16 cellular contexts compared by ENCODE assay signal in genomic region chr15:44028349-44028748, GRCh38.
DNase-seq lines count a peak whose midpoint lies in the region; ATAC-seq and TF ChIP-seq lines count a peak whose summit lies in the region.
"Had no signal": no experiment of that assay in that cellular context is flagged by ENCODE, and none has a peak within 500 bp of the region (broad histone marks: within the 10 kb centered on the region; RNA-seq: fewer than 3 reads in every experiment).

No MANE protein-coding gene starts in this region.

- peaks cover 5% of the 10 kb centered on the region; the same call in 1 of the 2 replicates for H3K4me1 ChIP-seq in PC-9 (replicated peaks; ENCODE audit: insufficient read depth)

- no peaks in the 10 kb centered on the region for H3K79me2 ChIP-seq in PC-9 (ENCODE audit: low read depth)

- H3K4me1 Mint-ChIP-seq in nephron progenitor cell, result peaks cover 13% of the 10 kb centered on the region
- H3K4me1 Mint-ChIP-seq in natural killer cell treated with Interleukin-12 subunit alpha and Interleukin-12 subunit beta and Interleukin-15 and Interleukin-18, amount 100 ng/mL, for 72 hours (ENCODE audit: low read depth in 2 of 2), result no peaks in the 10 kb centered on the region
- H3K4me1 Mint-ChIP-seq: B cell, T-cell had no signal

- H2AFZ ChIP-seq in PC-9, result no peak overlapping the region

- peaks cover 5% of the 10 kb centered on the region for H3K27me3 Mint-ChIP-seq in nephron progenitor cell (ENCODE audit: low read depth, poor library complexity)
- peaks cover 18 to 57% of the 10 kb centered on the region in 2 donors for H3K27me3 Mint-ChIP-seq in natural killer cell treated with Interleukin-12 subunit alpha and Interleukin-12 subunit beta and Interleukin-15 and Interleukin-18, amount 100 ng/mL, for 72 hours

- in situ Hi-C loops in brain microvascular endothelial cell (cut with HindIII; ENCODE audit: low pct_ligation_motif_present, low sequenced_read_pairs), result no loop called here

- ATAC-seq in natural killer cell treated with Interleukin-12 subunit alpha and Interleukin-12 subunit beta and Interleukin-15 and Interleukin-18, amount 100 ng/mL, for 72 hours, result no peak
- ATAC-seq in GM18873 (IDR thresholded peaks at IDR 0.05; ENCODE audit: low FRiP score, unreplicated experiment), result no peak
- ATAC-seq: T-cell, upper lobe of right lung had no signal

- H3K27me3 ChIP-seq in brain microvascular endothelial cell (replicated peaks), result no peaks in the 10 kb centered on the region
- no peaks in the 10 kb centered on the region for H3K27me3 ChIP-seq in PC-9 (ENCODE audit: insufficient read depth, low read depth)
- H3K27me3 ChIP-seq: upper lobe of right lung had no signal

- peak overlapping the region; percentile 46 for H3K27ac Mint-ChIP-seq in nephron progenitor cell
- H3K27ac Mint-ChIP-seq in natural killer cell treated with Interleukin-12 subunit alpha and Interleukin-12 subunit beta and Interleukin-15 and Interleukin-18, amount 100 ng/mL, for 72 hours, result no peak overlapping the region
- H3K27ac Mint-ChIP-seq: B cell, T-cell had no signal

- H3K9me3 Mint-ChIP-seq in nephron progenitor cell, result peaks cover under 1% of the 10 kb centered on the region
- no peaks in the 10 kb centered on the region for H3K9me3 Mint-ChIP-seq in natural killer cell treated with Interleukin-12 subunit alpha and Interleukin-12 subunit beta and Interleukin-15 and Interleukin-18, amount 100 ng/mL, for 72 hours

- H3K36me3 ChIP-seq in brain microvascular endothelial cell (replicated peaks), result no peaks in the 10 kb centered on the region
- no peaks in the 10 kb centered on the region for H3K36me3 ChIP-seq in PC-9 (ENCODE audit: low read depth)
- H3K36me3 ChIP-seq: upper lobe of right lung had no signal

- H3K4me3 ChIP-seq in brain microvascular endothelial cell (ENCODE audit: low read depth, low read length) (no peak overlapping the region), PC-9 (no peak overlapping the region)
- H3K4me3 ChIP-seq: upper lobe of right lung had no signal

- CTCF ChIA-PET in PC-9 (lab: Charles Lee), result no interaction called here

- no peak for TF ChIP-seq CTCF in brain microvascular endothelial cell (IDR thresholded peaks at IDR 0.05; ENCODE audit: low read depth, low read length, missing control alignments)
- TF ChIP-seq CTCF in nephron progenitor cell (IDR thresholded peaks at IDR 0.05), result no peak
- no peak for TF ChIP-seq CTCF in PC-9 (conservative IDR thresholded peaks at IDR 0.05)

- no peak overlapping the region for H3K4me2 ChIP-seq in PC-9

- H3K36me3 Mint-ChIP-seq in nephron progenitor cell (ENCODE audit: low read depth), result no peaks in the 10 kb centered on the region
- no peaks in the 10 kb centered on the region for H3K36me3 Mint-ChIP-seq in natural killer cell treated with Interleukin-12 subunit alpha and Interleukin-12 subunit beta and Interleukin-15 and Interleukin-18, amount 100 ng/mL, for 72 hours
- H3K36me3 Mint-ChIP-seq: T-cell had no signal

- H3K9me3 ChIP-seq in PC-9 (ENCODE audit: insufficient read depth, low read depth), result no peaks in the 10 kb centered on the region
- H3K9me3 ChIP-seq: upper lobe of right lung had no signal

- no TSS peak for BruUV-seq in PC-9 (replicated peaks; lab: Mats Ljungman, UMichigan)

- H4K20me1 ChIP-seq in PC-9 (ENCODE audit: insufficient read depth), result no peaks in the 10 kb centered on the region

- intact Hi-C loops in PC-9 (cut with micrococcal nuclease; ENCODE audit: unreplicated experiment), result no loop called here

- POLR2A ChIA-PET in PC-9 (lab: Charles Lee; ENCODE audit: unreplicated experiment), result no interaction called here

- no peak overlapping the region for H3K4me3 Mint-ChIP-seq in nephron progenitor cell
- H3K4me3 Mint-ChIP-seq in natural killer cell treated with Interleukin-12 subunit alpha and Interleukin-12 subunit beta and Interleukin-15 and Interleukin-18, amount 100 ng/mL, for 72 hours, result no peak overlapping the region
- H3K4me3 Mint-ChIP-seq: B cell, T-cell had no signal

- peak; percentile 25 for DNase-seq in EL
- DNase-seq in LHCN-M2 (ENCODE audit: low read depth), result peak; percentile 58
- peak; percentile 41 for DNase-seq in brain microvascular endothelial cell
- DNase-seq in nephron progenitor cell, result no peak
- no peak for DNase-seq in natural killer cell treated with Interleukin-12 subunit alpha and Interleukin-12 subunit beta and Interleukin-15 and Interleukin-18, amount 100 ng/mL, for 72 hours (ENCODE audit: low spot score)
- no peak for DNase-seq in NCI-H345 treated with DMSO at 0.1 percent for 48 hours (lab: John Stamatoyannopoulos, UW; ENCODE audit: unreplicated experiment)
- no peak for DNase-seq in PC-9
- DNase-seq: activated CD4-positive, CD25-positive, alpha-beta regulatory T cell treated with anti-CD3 and anti-CD28 coated beads, Interleukin-2, amount 50 U/mL, for 72 hours; DND-41; foreskin melanocyte; NCI-H1105; NCI-H226; T-cell; upper lobe of right lung had no signal

- no peaks in the 10 kb centered on the region for H3K9me2 ChIP-seq in PC-9 (ENCODE audit: insufficient read depth)

- peak overlapping the region; percentile 10 for H3K27ac ChIP-seq in brain microvascular endothelial cell
- no peak overlapping the region for H3K27ac ChIP-seq in PC-9
- H3K27ac ChIP-seq: upper lobe of right lung had no signal

- no peaks in the 10 kb centered on the region for H3F3A ChIP-seq in PC-9 (ENCODE audit: insufficient read depth, low read depth)

Comparison
In these comparisons a context has a peak if more than half of its experiments do, and no peak if none do; other contexts are left out.
1. DNase-seq: peak in EL (single experiment), LHCN-M2 (single experiment) and brain microvascular endothelial cell (single experiment); none in nephron progenitor cell (single experiment), natural killer cell treated with Interleukin-12 subunit alpha and Interleukin-12 subunit beta and Interleukin-15 and Interleukin-18, amount 100 ng/mL, for 72 hours (single experiment), NCI-H345 treated with DMSO at 0.1 percent for 48 hours (single experiment) and PC-9 (0 of 2).